9 cellular contexts compared by ENCODE assay signal in the genomic region with DNA sequence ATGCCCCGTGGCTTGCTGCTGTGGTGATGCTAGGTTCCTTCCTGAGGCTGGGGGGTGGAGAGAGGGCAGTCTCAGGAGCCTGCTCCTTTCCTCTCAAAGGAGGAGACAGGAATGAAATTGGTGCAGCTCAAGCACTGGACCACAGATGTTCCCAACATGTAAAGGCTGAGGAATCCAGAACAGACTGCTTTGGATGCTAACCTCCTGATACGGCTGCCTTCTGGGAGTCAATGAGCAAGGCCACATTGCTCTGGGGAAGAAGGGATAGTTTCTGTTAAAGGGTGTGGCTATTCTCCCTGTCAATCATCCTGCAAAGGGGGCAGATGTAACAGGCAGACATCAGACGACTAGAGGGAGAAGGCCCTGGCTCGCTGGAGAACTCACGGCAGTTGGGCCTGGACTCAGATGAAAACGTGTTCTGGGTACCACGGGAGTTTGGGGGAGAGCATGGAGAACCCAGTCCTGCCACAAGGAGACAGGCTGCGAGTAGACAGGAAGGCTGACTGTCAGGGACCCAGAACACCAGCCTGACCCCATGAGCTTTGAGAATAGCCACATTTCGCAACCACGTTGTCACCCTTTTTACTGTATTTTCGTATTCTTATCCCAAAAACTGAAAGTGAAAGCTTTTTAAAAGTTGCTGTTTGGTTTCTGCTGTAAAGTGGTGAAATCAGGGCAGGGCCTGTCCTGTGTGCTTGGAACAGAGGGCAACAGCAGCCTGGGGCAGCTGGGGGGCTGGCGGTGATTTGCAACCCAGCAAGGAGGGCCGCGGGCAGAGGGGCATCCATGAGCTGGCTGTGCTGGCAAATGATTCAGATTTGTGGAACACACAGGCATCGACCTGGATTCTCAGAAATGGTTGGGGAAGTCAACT.
DNase-seq lines count a peak whose midpoint lies in the region; ATAC-seq and TF ChIP-seq lines count a peak whose summit lies in the region.
"Had no signal": no experiment of that assay in that cellular context is flagged by ENCODE, and none has a peak within 500 bp of the region (broad histone marks: within the 10 kb centered on the region; RNA-seq: fewer than 3 reads in every experiment).

No MANE protein-coding gene starts in this region.

- H3K4me3 ChIP-seq in adrenal gland: no peak overlapping the region
- peak overlapping the region; percentile 10 for H3K4me3 ChIP-seq in lower lobe of right lung

- intact Hi-C loops in adrenal gland (cut with DNase I): loop anchor here in 1 of 2 donors (10.0 kb wide), 1 partner anchor 48 kb away; no protein-coding TSS in a partner anchor
- intact Hi-C loops in lower lobe of right lung (cut with DNase I): no loop called here

- no peaks in the 10 kb centered on the region for H3K9me3 ChIP-seq in adrenal gland (replicated peaks in 1 of 3)
- H3K9me3 ChIP-seq in lower lobe of right lung: no peaks in the 10 kb centered on the region

- H3K27ac ChIP-seq in adrenal gland (peak overlapping the region in 1 of 5 donors; percentile 62), lower lobe of right lung (peak overlapping the region; percentile 82)

- 68 to 88% (median 76%) methylated on average over 13 to 15 of the region's 15 CpGs for WGBS in adrenal gland, 4 donors

- TF ChIP-seq POLR2A in adrenal gland (IDR thresholded peaks at IDR 0.05): no peak

- H3K36me3 ChIP-seq in adrenal gland (replicated peaks in 1 of 2): peaks cover 0 to 5% of the 10 kb centered on the region in 2 donors
- H3K36me3 ChIP-seq in lower lobe of right lung: peaks cover 35% of the 10 kb centered on the region

- H3K4me1 ChIP-seq in adrenal gland (replicated peaks in 1 of 2) (peaks cover 0 to 7% of the 10 kb centered on the region in 2 donors), lower lobe of right lung (peaks cover 15% of the 10 kb centered on the region)

- no peaks in the 10 kb centered on the region for H3K27me3 ChIP-seq in adrenal gland
- no peaks in the 10 kb centered on the region for H3K27me3 ChIP-seq in lower lobe of right lung (ENCODE audit: low read depth)

- TF ChIP-seq CTCF in adrenal gland (IDR thresholded peaks at IDR 0.05): peak in 3 of 6 experiments; percentile 12 to 35 (median 26)
- TF ChIP-seq CTCF in lower lobe of right lung (IDR thresholded peaks at IDR 0.05): peak; percentile 9

- ATAC-seq in lower lobe of right lung: peak; percentile 46 to 73
- no peak for ATAC-seq in HG03139 (IDR thresholded peaks at IDR 0.05; ENCODE audit: unreplicated experiment)

- DNase-seq in stimulated activated CD4-positive, alpha-beta T cell treated with anti-CD3 and anti-CD28 coated beads, Interleukin-4, amount 100 ng/mL, for 24 hours: peak; percentile 10
- no peak for DNase-seq in stimulated activated CD4-positive, alpha-beta T cell treated with anti-CD3 and anti-CD28 coated beads, Interleukin-2, amount 100 ng/mL, for 24 hours
- DNase-seq in adrenal gland: peak in 4 of 7 donors; percentile 20 to 66 (median 33)
- DNase-seq in lower lobe of right lung: peak; percentile 57
- no peak for DNase-seq in NCI-H1105 treated with DMSO at 0.1 percent for 48 hours (lab: John Stamatoyannopoulos, UW)
- no peak for DNase-seq in GM19238 (ENCODE audit: insufficient read length, low spot score)
- DNase-seq in NCI-H526 treated with DMSO at 0.1 percent for 48 hours (lab: John Stamatoyannopoulos, UW): no peak
- DNase-seq: DMS79 had no signal

Comparison
In these comparisons a context has a peak if more than half of its experiments do, and no peak if none do; other contexts are left out.
1. DNase-seq: peak in stimulated activated CD4-positive, alpha-beta T cell treated with anti-CD3 and anti-CD28 coated beads, Interleukin-4, amount 100 ng/mL, for 24 hours (single experiment), adrenal gland (4 of 7) and lower lobe of right lung (single experiment); none in stimulated activated CD4-positive, alpha-beta T cell treated with anti-CD3 and anti-CD28 coated beads, Interleukin-2, amount 100 ng/mL, for 24 hours (0 of 2), NCI-H1105 treated with DMSO at 0.1 percent for 48 hours (single experiment), GM19238 (single experiment) and NCI-H526 treated with DMSO at 0.1 percent for 48 hours (single experiment).